28 cellular contexts compared by ENCODE assay signal in genomic region chr11:110389946-110390345, GRCh38.
"Had no signal": no experiment of that assay in that cellular context is flagged by ENCODE, and none has a peak within 500 bp of the region (broad histone marks: within the 10 kb centered on the region; RNA-seq: fewer than 3 reads in every experiment).

No MANE protein-coding gene starts in this region.

- H3K27me3 ChIP-seq: neural progenitor cell, ovary, spleen, suprapubic skin, testis, tibial artery, transverse colon, upper lobe of right lung, uterus had no signal

- H3K9ac ChIP-seq: neural progenitor cell, parathyroid adenoma had no signal

- DNase-seq: natural killer cell; occipital lobe; ovary; posterior cingulate gyrus; psoas muscle; right cardiac atrium; spleen; stimulated activated CD4-positive, alpha-beta T cell treated with anti-CD3 and anti-CD28 coated beads, Interleukin-12 subunit alpha, Interleukin-12 subunit beta, amount 100 ng/mL, for 4 hours; stimulated activated CD4-positive, alpha-beta T cell treated with anti-CD3 and anti-CD28 coated beads, Interleukin-1b, Interleukin-23, amount 100 ng/mL, for 48 hours; stimulated activated CD4-positive, alpha-beta T cell treated with anti-CD3 and anti-CD28 coated beads, Interleukin-4, amount 100 ng/mL, for 1 hour; stimulated activated CD4-positive, alpha-beta T cell treated with anti-CD3 and anti-CD28 coated beads, Interleukin-4, amount 100 ng/mL, for 4 hours; stimulated activated CD8-positive, alpha-beta memory T cell treated with anti-CD3 and anti-CD28 coated beads, Interleukin-4, amount 100 ng/mL, for 48 hours; stimulated activated naive CD4-positive, alpha-beta T cell; stimulated activated naive CD8-positive, alpha-beta T cell treated with anti-CD3 and anti-CD28 coated beads, Interleukin-15, amount 100 ng/mL, for 72 hours; stimulated activated naive CD8-positive, alpha-beta T cell treated with anti-CD3 and anti-CD28 coated beads, Interleukin-15, Interleukin-2, amounts not matched to agents 100 U/mL and 50 U/mL, for 24 hours; substantia nigra; testis; tibial artery; transverse colon; upper lobe of right lung; uterus had no signal

- H3K79me2 ChIP-seq: parathyroid adenoma had no signal

- H3K9me3 ChIP-seq: ovary, psoas muscle, suprapubic skin, testis, upper lobe of right lung, uterus had no signal

- H3K27ac ChIP-seq: neural progenitor cell, ovary, parathyroid adenoma, psoas muscle, skin epidermis, spleen, suprapubic skin, testis, tibial artery, transverse colon, upper lobe of right lung, uterus had no signal

- H3K36me3 ChIP-seq: neural progenitor cell, ovary, spleen, suprapubic skin, tibial artery, transverse colon, upper lobe of right lung, uterus had no signal

- H2AFZ ChIP-seq: neural progenitor cell, parathyroid adenoma had no signal

- H3K4me2 ChIP-seq: neural progenitor cell, smooth muscle cell had no signal

- H3K4me1 ChIP-seq: neural progenitor cell, parathyroid adenoma, psoas muscle, spleen, suprapubic skin, testis, tibial artery, transverse colon, upper lobe of right lung, uterus had no signal

- H3K4me3 ChIP-seq: neural progenitor cell, ovary, psoas muscle, skin epidermis, smooth muscle cell, spleen, suprapubic skin, testis, tibial artery, transverse colon, upper lobe of right lung, uterus had no signal

- ATAC-seq: natural killer cell; psoas muscle; right cardiac atrium; sciatic nerve; stimulated activated memory B cell treated with anti-CD40 and anti-IgM and Interleukin-4, amounts not matched to agents 10 μg/mL and 1 μg/mL and 100 μg/mL, for 72 hours; stimulated activated naive CD8-positive, alpha-beta T cell treated with anti-CD3 and anti-CD28 coated beads, Interleukin-15, amount 100 ng/mL, for 72 hours; stimulated activated naive CD8-positive, alpha-beta T cell treated with anti-CD3 and anti-CD28 coated beads, Interleukin-15, Interleukin-2, amounts not matched to agents 100 U/mL and 50 U/mL, for 24 hours; upper lobe of right lung had no signal
